8 cellular contexts compared by ENCODE assay signal in genomic region chr15:38072007-38072506, GRCh38.
A peak's percentile ranks its signal among the peaks of the same experiment; 100 is the strongest.
DNase-seq lines count a peak whose midpoint lies in the region; TF ChIP-seq lines count a peak whose summit lies in the region.

No MANE protein-coding gene starts in this region.

- peak overlapping the region; percentile 44 for H3K4me3 ChIP-seq in MG63
- peak overlapping the region; percentile 80 for H3K4me3 ChIP-seq in coronary artery
- H3K4me3 ChIP-seq in muscle layer of colon (ENCODE audit: low read depth in 1 of 2, low read length in 2 of 2): peak overlapping the region; percentile 48 to 73

- no peaks in the 10 kb centered on the region for H3K27me3 ChIP-seq in MG63
- H3K27me3 ChIP-seq in muscle layer of colon (ENCODE audit: control insufficient read depth in 1 of 2, insufficient read depth in 2 of 2, low read length in 2 of 2): no peaks in the 10 kb centered on the region

- no peak for TF ChIP-seq CTCF in coronary artery (IDR thresholded peaks at IDR 0.05)

- H3K36me3 ChIP-seq in MG63 (no peaks in the 10 kb centered on the region), muscle layer of colon (ENCODE audit: insufficient read depth, low read length) (no peaks in the 10 kb centered on the region)

- H3K4me1 ChIP-seq in muscle layer of colon (ENCODE audit: insufficient read depth, low read length): peaks cover 24% of the 10 kb centered on the region

- H3K27ac ChIP-seq in coronary artery (peak overlapping the region; percentile 79 to 94), muscle layer of colon (ENCODE audit: low read depth, low read length) (peak overlapping the region; percentile 86)

- H3K9me3 ChIP-seq in MG63: no peaks in the 10 kb centered on the region
- no peaks in the 10 kb centered on the region for H3K9me3 ChIP-seq in muscle layer of colon (ENCODE audit: low read length)

- peak; percentile 49 for DNase-seq in SIG-M5 treated with dmso at 0.1 percent for 504 hours (lab: John Stamatoyannopoulos, UW; ENCODE audit: unreplicated experiment)
- DNase-seq in SIG-M5 (lab: John Stamatoyannopoulos, UW): no peak
- no peak for DNase-seq in MG63
- no peak for DNase-seq in coronary artery (ENCODE audit: low spot score)
- no peak for DNase-seq in medulla oblongata (ENCODE audit: extremely low spot score)
- DNase-seq in effector CD8-positive, alpha-beta T cell (lab: John Stamatoyannopoulos, UW): no peak
- DNase-seq in HuH-7.5 (ENCODE audit: low spot score): no peak

- peak overlapping the region; percentile 66 for H3K9ac ChIP-seq in muscle layer of colon (ENCODE audit: low read length)
